ENCODE assay signal across 35 cellular contexts in the genomic region with DNA sequence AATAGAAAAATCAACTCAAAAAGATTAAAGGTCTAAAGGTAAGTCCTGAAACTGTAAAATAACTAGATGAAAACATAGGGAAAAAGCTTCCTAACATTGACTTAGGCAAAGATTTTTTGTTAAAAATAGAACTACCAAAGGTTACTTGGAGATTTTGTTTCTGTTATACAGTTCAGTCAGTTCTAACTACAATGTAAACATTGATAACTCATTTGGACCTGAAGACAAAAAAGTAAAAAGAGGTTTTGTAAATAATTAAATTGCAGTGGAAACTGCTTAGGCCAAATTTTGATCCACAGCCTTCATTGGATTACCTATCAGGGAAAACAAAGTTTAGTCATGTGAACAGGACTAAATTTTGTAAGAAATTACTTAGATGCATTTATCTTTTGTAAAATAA.
"Had no signal": no experiment of that assay in that cellular context is flagged by ENCODE, and none has a peak within 500 bp of the region (broad histone marks: within the 10 kb centered on the region; RNA-seq: fewer than 3 reads in every experiment).

No MANE protein-coding gene starts in this region.

- H3K4me1 ChIP-seq: adrenal gland, body of pancreas had no signal

- H3K27me3 ChIP-seq: adrenal gland, body of pancreas, brain microvascular endothelial cell, cardiac muscle cell had no signal

- H3K36me3 ChIP-seq: adrenal gland, brain microvascular endothelial cell, cardiac muscle cell had no signal

- H3K27ac ChIP-seq: adrenal gland, body of pancreas, brain microvascular endothelial cell, cardiac muscle cell, VCaP had no signal

- FAIRE-seq: bronchial epithelial cell, TTC549 had no signal

- H3K4me3 ChIP-seq: adrenal gland, body of pancreas, cardiac muscle cell had no signal

- DNase-seq: activated B cell treated with CpG ODN at 0.5 μM for 24 hours; activated CD4-positive, alpha-beta memory T cell treated with anti-CD3 and anti-CD28 coated beads for 36 hours; activated CD4-positive, alpha-beta T cell treated with anti-CD3 and anti-CD28 coated beads for 4 hours; activated CD4-positive, alpha-beta T cell treated with anti-CD3 and anti-CD28 coated beads, Interleukin-2, amount 10 ng/mL, durations not matched to agents 24 days and 14 days; activated CD4-positive, alpha-beta T cell treated with anti-CD3 and anti-CD28 coated beads, Interleukin-2, amount 50 U/mL, for 1 hour; activated CD4-positive, alpha-beta T cell treated with anti-CD3 and anti-CD28 coated beads, Interleukin-2, amount 50 U/mL, for 4 hours; activated CD4-positive, CD25-positive, alpha-beta regulatory T cell treated with anti-CD3 and anti-CD28 coated beads, Interleukin-2, amount 50 U/mL, for 72 hours; activated CD8-positive, alpha-beta memory T cell treated with anti-CD3 and anti-CD28 coated beads, Interleukin-2, amount 50 U/mL, for 4 hours; activated CD8-positive, alpha-beta T cell treated with anti-CD3 and anti-CD28 coated beads for 36 hours; activated effector memory CD4-positive, alpha-beta T cell treated with anti-CD3 and anti-CD28 coated beads, Interleukin-2, amount 50 U/mL, for 16 hours; activated gamma-delta T cell treated with Interleukin-2 at 50 U/mL for 16 hours; activated naive CD4-positive, alpha-beta T cell; activated naive CD4-positive, alpha-beta T cell treated with anti-CD3 and anti-CD28 coated beads for 36 hours; activated naive CD4-positive, alpha-beta T cell treated with anti-CD3 and anti-CD28 coated beads, Interleukin-2, amount 50 U/mL, for 16 hours; activated naive CD8-positive, alpha-beta T cell treated with anti-CD3 and anti-CD28 coated beads for 36 hours; activated T-cell treated with anti-CD3 and anti-CD28 coated beads for 4 hours; activated T-cell treated with anti-CD3 and anti-CD28 coated beads, Interleukin-2, amount 50 U/mL, for 1 hour; activated T-cell treated with anti-CD3 and anti-CD28 coated beads, Interleukin-2, amount 50 U/mL, for 4 hours; activated T-cell treated with anti-CD3 and anti-CD28 coated beads, Interleukin-2, amount 50 U/mL, for 72 hours; adrenal gland; amniotic stem cell; aorta; body of pancreas; brain microvascular endothelial cell; caudate nucleus; cerebellar nuclear complex; T-helper 1 cell; T-helper 2 cell; T-helper 9 cell had no signal

- H3K9me3 ChIP-seq: adrenal gland, body of pancreas had no signal

- ATAC-seq: activated CD8-positive, alpha-beta T cell treated with anti-CD3 and anti-CD28 coated beads for 36 hours; activated naive CD4-positive, alpha-beta T cell treated with anti-CD3 and anti-CD28 coated beads, Interleukin-2, amount 50 U/mL, for 72 hours; activated T-cell treated with anti-CD3 and anti-CD28 coated beads, Interleukin-2, amount 50 U/mL, for 4 hours; activated T-cell treated with anti-CD3 and anti-CD28 coated beads, Interleukin-2, amount 50 U/mL, for 72 hours; activated T-helper 17 cell treated with anti-CD3 and anti-CD28 coated beads, Interleukin-2, amount 50 U/mL, for 72 hours; body of pancreas had no signal
